In the genomic region with DNA sequence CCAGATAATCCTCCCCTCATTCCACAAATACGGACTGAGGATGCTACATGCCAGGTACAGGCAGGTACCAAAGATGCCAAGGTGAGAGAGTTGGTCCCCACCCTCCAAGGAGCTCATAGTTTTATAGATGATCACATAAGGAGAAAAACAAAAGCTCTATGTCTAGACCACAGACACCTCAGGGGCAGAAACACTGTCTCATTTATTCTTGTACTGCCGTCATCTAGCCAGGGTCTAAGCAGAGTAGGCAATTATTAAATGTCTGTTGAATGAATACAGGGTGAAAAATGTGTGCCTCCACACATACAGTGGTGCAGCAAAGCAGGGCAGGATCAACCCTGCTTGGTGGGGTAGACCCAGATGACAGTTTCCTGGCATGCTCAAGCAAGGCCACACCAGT, we compare ENCODE assay signal across 25 cellular contexts.
A peak's percentile ranks its signal among the peaks of the same experiment; 100 is the strongest.
DNase-seq lines count a peak whose midpoint lies in the region; ATAC-seq, FAIRE-seq and TF ChIP-seq lines count a peak whose summit lies in the region.
"Had no signal": no experiment of that assay in that cellular context is flagged by ENCODE, and none has a peak within 500 bp of the region (broad histone marks: within the 10 kb centered on the region; RNA-seq: fewer than 3 reads in every experiment).

No MANE protein-coding gene starts in this region.

- no peak for FAIRE-seq in K562 (lab: Jason Lieb, UNC)
- FAIRE-seq: A549, D721Med, GM12891, GM18507, H1 had no signal

- H3K4me1 Mint-ChIP-seq in stimulated activated effector memory CD8-positive, alpha-beta T cell treated with anti-CD3 and anti-CD28 coated beads, Interleukin-12 subunit alpha, Interleukin-12 subunit beta, amount 100 ng/mL, for 72 hours, result no peaks in the 10 kb centered on the region
- H3K4me1 Mint-ChIP-seq: CD8-positive, alpha-beta memory T cell had no signal

- dilution Hi-C loops in IMR-90 (cut with HindIII; ENCODE audit: low sequenced_read_pairs, unreplicated experiment), result no loop called here

- peak overlapping the region; percentile 57 for H3K27ac Mint-ChIP-seq in stimulated activated effector memory CD8-positive, alpha-beta T cell treated with anti-CD3 and anti-CD28 coated beads, Interleukin-12 subunit alpha, Interleukin-12 subunit beta, amount 100 ng/mL, for 72 hours
- H3K27ac Mint-ChIP-seq: CD4-positive, alpha-beta T cell had no signal

- no peak overlapping the region for H3K18ac ChIP-seq in IMR-90 (ENCODE audit: low read depth, low read length)

- H2BK20ac ChIP-seq in IMR-90 (ENCODE audit: low read depth, low read length), result no peak overlapping the region

- 0 out of 2 replicates have a peak, but pooled peaks cover 9% of the 10 kb centered on the region for H3K9me1 ChIP-seq in IMR-90 (ENCODE audit: insufficient read depth, low read length)
- H3K9me1 ChIP-seq in K562 (ENCODE audit: control insufficient read depth, insufficient read depth, low read length), result no peaks in the 10 kb centered on the region

- no peak overlapping the region for H3K56ac ChIP-seq in IMR-90 (ENCODE audit: extremely low read depth, insufficient read depth, low read length)

- POLR2A ChIA-PET in IMR-90 (lab: Charles Lee; ENCODE audit: unreplicated experiment), result interaction anchor here (0.6 kb wide), 1 partner anchor 72 kb away, joined by 3 read pairs; no protein-coding TSS in a partner anchor
- POLR2A ChIA-PET in K562 (lab: Yijun Ruan, JAX), result no interaction called here

- CTCF ChIA-PET in IMR-90 (lab: Yijun Ruan, JAX), result interaction anchor here (0.5 kb wide), 1 partner anchor 335 kb away, joined by 9 read pairs; no protein-coding TSS in a partner anchor
- CTCF ChIA-PET in K562 (lab: Yijun Ruan, JAX; ENCODE audit: low intra/inter-chr PET ratio), result no interaction called here

- no peak overlapping the region for H4K8ac ChIP-seq in IMR-90 (ENCODE audit: low read depth in 2 of 2, low read length in 2 of 2)

- ATAC-seq in IMR-90 (ENCODE audit: low read depth) (no peak), K562 (no peak), GM18873 (IDR thresholded peaks at IDR 0.05; ENCODE audit: low FRiP score, unreplicated experiment) (no peak)
- ATAC-seq in stimulated activated effector memory CD8-positive, alpha-beta T cell treated with anti-CD3 and anti-CD28 coated beads, Interleukin-12 subunit alpha, Interleukin-12 subunit beta, amount 100 ng/mL, for 72 hours, result no peak
- ATAC-seq: A549 had no signal

- no peak overlapping the region for H2AK9ac ChIP-seq in IMR-90 (replicated peaks; ENCODE audit: low read depth, low read length, poor library complexity)

- H3K23ac ChIP-seq in IMR-90 (ENCODE audit: low read depth, low read length), result no peak overlapping the region

- H3K4me2 ChIP-seq in IMR-90 (ENCODE audit: low read depth, low read length) (no peak overlapping the region), K562 (ENCODE audit: insufficient read depth, low read length) (no peak overlapping the region)
- H3K4me2 ChIP-seq: A549; BLaER1 treated with 17β-estradiol and CSF1 and Interleukin-3, amounts not matched to agents 10 nM and 100 nM had no signal

- H3K36me3 ChIP-seq in IMR-90 (ENCODE audit: control insufficient read depth, insufficient read depth, low read length), result no peaks in the 10 kb centered on the region
- H3K36me3 ChIP-seq in K562 (ENCODE audit: control insufficient read depth, insufficient read depth, low read length), result no peaks in the 10 kb centered on the region
- H3K36me3 ChIP-seq in transverse colon, result no peaks in the 10 kb centered on the region
- H3K36me3 ChIP-seq: BE2C had no signal

- H3K27ac ChIP-seq in IMR-90 (ENCODE audit: insufficient read depth, low read length) (no peak overlapping the region), K562 (ENCODE audit: extremely low read depth, low read depth, low read length) (no peak overlapping the region), transverse colon (no peak overlapping the region)
- H3K27ac ChIP-seq: A549; BLaER1 treated with 17β-estradiol and CSF1 and Interleukin-3, amounts not matched to agents 10 nM and 100 nM had no signal

- H3K4me3 ChIP-seq in IMR-90 (ENCODE audit: insufficient read depth, low read depth, low read length), result no peak overlapping the region
- no peak overlapping the region for H3K4me3 ChIP-seq in K562
- no peak overlapping the region for H3K4me3 ChIP-seq in transverse colon
- H3K4me3 ChIP-seq: A549; BLaER1 treated with 17β-estradiol and CSF1 and Interleukin-3, amounts not matched to agents 10 nM and 100 nM had no signal

- TF ChIP-seq CTCF in IMR-90 (conservative IDR thresholded peaks at IDR 0.05; ENCODE audit: low read depth, low read length) (no peak), K562 (IDR thresholded peaks at IDR 0.05 in 2 of 3, conservative IDR thresholded peaks at IDR 0.05 in 1 of 3; ENCODE audit: insufficient read depth in 2 of 3, low read depth in 1 of 3, low read length in 3 of 3) (no peak), transverse colon (IDR thresholded peaks at IDR 0.05) (no peak)

- no peak overlapping the region for H4K5ac ChIP-seq in IMR-90 (ENCODE audit: low read depth, low read length)

- no peak overlapping the region for H3K14ac ChIP-seq in IMR-90 (replicated peaks; ENCODE audit: low read depth, low read length)

- H2AFZ ChIP-seq in IMR-90 (replicated peaks; ENCODE audit: low read length, poor library complexity) (no peak overlapping the region), K562 (ENCODE audit: low read depth, low read length) (no peak overlapping the region)

- TF ChIP-seq POLR2A in IMR-90 (IDR thresholded peaks at IDR 0.05; ENCODE audit: low read depth, low read length), result no peak
- TF ChIP-seq POLR2A in K562 (conservative IDR thresholded peaks at IDR 0.05), result no peak
- no peak for TF ChIP-seq POLR2A in transverse colon (IDR thresholded peaks at IDR 0.05)

- no peak overlapping the region for H2BK5ac ChIP-seq in IMR-90 (ENCODE audit: low read depth, low read length, poor library complexity, severe bottlenecking)

- no peak overlapping the region for H3K9ac ChIP-seq in IMR-90 (ENCODE audit: low read depth, low read length)
- no peak overlapping the region for H3K9ac ChIP-seq in K562 (ENCODE audit: insufficient read depth in 1 of 2, low read depth in 2 of 2, low read length in 2 of 2)
- H3K9ac ChIP-seq: BLaER1 treated with 17β-estradiol and CSF1 and Interleukin-3, amounts not matched to agents 10 nM and 100 nM had no signal

- no TSS peak for BruUV-seq in IMR-90 (replicated peaks; lab: Mats Ljungman, UMichigan)
- BruUV-seq in K562 (replicated peaks; lab: Mats Ljungman, UMichigan), result no TSS peak

- no peak overlapping the region for H4K91ac ChIP-seq in IMR-90 (ENCODE audit: insufficient read depth, low read depth, low read length)

- H3K9me3 ChIP-seq in IMR-90 (ENCODE audit: control insufficient read depth, insufficient read depth, low read length) (no peaks in the 10 kb centered on the region), K562 (replicated peaks; ENCODE audit: control insufficient read depth, insufficient read depth, low read depth, low read length) (no peaks in the 10 kb centered on the region; the same call in 1 of the 2 replicates), transverse colon (no peaks in the 10 kb centered on the region)
- H3K9me3 ChIP-seq: A549, BE2C had no signal

- H3K27me3 ChIP-seq in IMR-90 (ENCODE audit: control insufficient read depth, insufficient read depth, low read length), result no peaks in the 10 kb centered on the region
- H3K27me3 ChIP-seq in K562 (ENCODE audit: control insufficient read depth in 2 of 2, insufficient read depth in 2 of 2, low read length in 2 of 2), result no peaks in the 10 kb centered on the region
- H3K27me3 ChIP-seq in transverse colon, result no peaks in the 10 kb centered on the region
- H3K27me3 ChIP-seq: BE2C; BLaER1 treated with 17β-estradiol and CSF1 and Interleukin-3, amounts not matched to agents 10 nM and 100 nM had no signal

- H4K20me1 ChIP-seq in IMR-90 (ENCODE audit: insufficient read depth, low read length) (no peaks in the 10 kb centered on the region), K562 (replicated peaks; ENCODE audit: control insufficient read depth, insufficient read depth, low read length) (no peaks in the 10 kb centered on the region)
- H4K20me1 ChIP-seq: BLaER1 treated with 17β-estradiol and CSF1 and Interleukin-3, amounts not matched to agents 10 nM and 100 nM had no signal

- no peak overlapping the region; the same call in 1 of the 2 replicates for H3K4ac ChIP-seq in IMR-90 (ENCODE audit: low read depth, low read length)

- no peak overlapping the region for H2BK120ac ChIP-seq in IMR-90 (ENCODE audit: low read depth, low read length)

- intact Hi-C loops in IMR-90 (cut with micrococcal nuclease), result loop anchor here (10.0 kb wide), 1 partner anchor 439 kb away; a partner anchor contains a TSS
- intact Hi-C loops in K562 (cut with micrococcal nuclease), result loop anchor here (10.0 kb wide), 1 partner anchor 589 kb away; no protein-coding TSS in a partner anchor
- intact Hi-C loops in transverse colon (cut with DNase I; ENCODE audit: low total_unique reads), result no loop called here

- H3K4me1 ChIP-seq in IMR-90 (ENCODE audit: control insufficient read depth, insufficient read depth, low read length) (peaks cover 10% of the 10 kb centered on the region), K562 (replicated peaks in 1 of 2; ENCODE audit: control insufficient read depth in 2 of 2, insufficient read depth in 2 of 2, low read length in 2 of 2) (peaks cover 6 to 7% of the 10 kb centered on the region in 2 experiments; a peak in 3 of 5 replicates), transverse colon (peaks cover 8 to 14% (median 11%) of the 10 kb centered on the region in 4 donors)
- H3K4me1 ChIP-seq: A549 had no signal

- no peaks in the 10 kb centered on the region for H3K9me3 Mint-ChIP-seq in stimulated activated effector memory CD8-positive, alpha-beta T cell treated with anti-CD3 and anti-CD28 coated beads, Interleukin-12 subunit alpha, Interleukin-12 subunit beta, amount 100 ng/mL, for 72 hours
- H3K9me3 Mint-ChIP-seq: CD8-positive, alpha-beta memory T cell had no signal

- no peak overlapping the region for H2BK15ac ChIP-seq in IMR-90 (ENCODE audit: low read depth, low read length)

- TF ChIP-seq RAD21 in IMR-90 (IDR thresholded peaks at IDR 0.05; ENCODE audit: low read length) (no peak), K562 (CRISPR knock-in tag; conservative IDR thresholded peaks at IDR 0.05 in 1 of 2, IDR thresholded peaks at IDR 0.05 in 1 of 2) (no peak)

- WGBS in IMR-90 (ENCODE audit: extremely low coverage in 2 of 2, insufficient read length in 1 of 2), 2 experiments, result no CpG with 5 or more reads among the region's 2 CpGs
- WGBS in K562 (ENCODE audit: insufficient coverage, low coverage, missing lambda C conversion rate), result 56% methylated on average over 2 of the region's 2 CpGs
- 82 to 83% methylated on average over 2 of the region's 2 CpGs for WGBS in transverse colon (ENCODE audit: low coverage in 1 of 2), 2 donors

- TF ChIP-seq EP300 in K562 (IDR thresholded peaks at IDR 0.05; ENCODE audit: low read length) (no peak), transverse colon (IDR thresholded peaks at IDR 0.05; ENCODE audit: low read depth) (no peak)

- H3K79me2 ChIP-seq in K562 (ENCODE audit: control insufficient read depth, insufficient read depth, low read length), result no peaks in the 10 kb centered on the region

- 0 out of 2 replicates have a peak overlapping the region, but pooled peaks have one; percentile 59 for H2AK5ac ChIP-seq in IMR-90 (ENCODE audit: low read depth, low read length)

- no peaks in the 10 kb centered on the region for H3K79me1 ChIP-seq in IMR-90 (ENCODE audit: low read depth in 1 of 2, low read length in 2 of 2)

- H3K4me3 Mint-ChIP-seq in stimulated activated effector memory CD8-positive, alpha-beta T cell treated with anti-CD3 and anti-CD28 coated beads, Interleukin-12 subunit alpha, Interleukin-12 subunit beta, amount 100 ng/mL, for 72 hours, result no peak overlapping the region
- H3K4me3 Mint-ChIP-seq: CD14-positive monocyte; CD4-positive, alpha-beta T cell; CD8-positive, alpha-beta memory T cell had no signal

- no peaks in the 10 kb centered on the region for H3K36me3 Mint-ChIP-seq in stimulated activated effector memory CD8-positive, alpha-beta T cell treated with anti-CD3 and anti-CD28 coated beads, Interleukin-12 subunit alpha, Interleukin-12 subunit beta, amount 100 ng/mL, for 72 hours
- H3K36me3 Mint-ChIP-seq: CD8-positive, alpha-beta memory T cell had no signal

- no peak for DNase-seq in IMR-90
- DNase-seq in K562 (ENCODE audit: extremely low read depth in 1 of 4, low spot score in 3 of 4), result no peak
- no peak for DNase-seq in stimulated activated effector memory CD8-positive, alpha-beta T cell treated with anti-CD3 and anti-CD28 coated beads, Interleukin-12 subunit alpha, Interleukin-12 subunit beta, amount 100 ng/mL, for 72 hours (ENCODE audit: low spot score in 2 of 2)
- no peak for DNase-seq in NCI-H1436 treated with DMSO at 0.1 percent for 48 hours (lab: John Stamatoyannopoulos, UW)
- no peak for DNase-seq in transverse colon
- DNase-seq: 8988T; ACHN; AML-193; BE2C; CD4-positive, alpha-beta T cell; CD8-positive, alpha-beta memory T cell; DMS 273 treated with DMSO at 0.1 percent for 48 hours; DMS53; DMS79 treated with DMSO at 0.1 percent for 48 hours; GF-D8; H7; HCEC 1CT had no signal

- in situ Hi-C loops in IMR-90 (cut with MboI; ENCODE audit: low sequenced_read_pairs) (no loop called here), K562 (cut with MboI) (no loop called here), transverse colon (cut with MboI; ENCODE audit: low pct_ligation_motif_present in 1 of 4, low pct_unique_long_range_greater_than_20kb in 1 of 4, low sequenced_read_pairs in 3 of 4) (no loop called here)
